8 cellular contexts compared by ENCODE assay signal in the genomic region with DNA sequence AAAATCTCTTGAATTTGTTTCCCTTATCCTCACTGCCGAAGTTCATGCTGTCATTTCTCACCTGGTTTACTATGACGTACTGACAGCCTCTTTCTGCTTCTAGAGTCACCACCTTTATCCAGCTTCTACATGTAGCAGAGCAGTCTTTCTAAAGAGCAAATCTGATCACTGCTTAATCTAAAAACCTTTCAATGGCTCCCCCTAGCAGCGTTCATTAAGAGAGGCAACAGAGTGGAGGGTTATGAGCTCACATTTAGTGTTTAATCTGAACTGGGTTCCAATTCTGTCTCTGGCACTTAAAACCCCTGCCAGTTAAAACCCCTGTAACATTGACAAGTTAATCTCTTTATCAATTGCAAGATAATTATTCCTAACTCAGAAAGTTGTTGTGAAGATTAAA. TPM values are rescaled to one million over a fixed set of nuclear protein-coding genes. Genes with fewer than 3 reads are reported as not detected.
DNase-seq lines count a peak whose midpoint lies in the region; ATAC-seq lines count a peak whose summit lies in the region.

No MANE protein-coding gene starts in this region.

- DNase-seq in DMS 273 (lab: John Stamatoyannopoulos, UW; ENCODE audit: unreplicated experiment): peak; percentile 43
- no peak for DNase-seq in DMS 273 treated with DMSO at 0.1 percent for 48 hours (lab: John Stamatoyannopoulos, UW)
- peak; percentile 53 for DNase-seq in H4 (ENCODE audit: low spot score)
- DNase-seq in SHP77 (lab: John Stamatoyannopoulos, UW): peak; percentile 10 to 24
- peak; percentile 71 for DNase-seq in fibroblast of peridontal ligament (ENCODE audit: extremely low read depth)
- no peak for DNase-seq in islet precursor cell
- no peak for DNase-seq in ecto neural progenitor cell (ENCODE audit: low spot score)

- ATAC-seq in GM19324 (IDR thresholded peaks at IDR 0.05; ENCODE audit: low FRiP score, unreplicated experiment): no peak

RNA-seq across cellular contexts. Expression of gene RBPJ, which starts 4.4 kb away (rescaled TPM):
- total RNA-seq in H4 (2014; rRNA removed; shearing (Covaris generic)): 43.2 and 64.8 TPM in 2 replicates

Comparison
In these comparisons a context has a peak if more than half of its experiments do, and no peak if none do; other contexts are left out.
1. DNase-seq: peak in DMS 273 (single experiment), H4 (single experiment), SHP77 (2 of 2) and fibroblast of peridontal ligament (single experiment); none in DMS 273 treated with DMSO at 0.1 percent for 48 hours (single experiment), islet precursor cell (single experiment) and ecto neural progenitor cell (single experiment).